Comparison of ENCODE assay signal across 1 cellular context in genomic region chr1:78607334-78607927, GRCh38.
TF ChIP-seq lines count a peak whose summit lies in the region.

No MANE protein-coding gene starts in this region.

TF ChIP-seq in endothelial cell of umbilical vein, 7 proteins besides CTCF, POLR2A, EP300 and RAD21 (continued from another document):
- no peak for TF ChIP-seq GATA2 (IDR thresholded peaks at IDR 0.05; ENCODE audit: insufficient read depth, insufficient read length, low read depth, low read length)
- no peak for TF ChIP-seq EZH2 (IDR thresholded peaks at IDR 0.05; ENCODE audit: borderline replicate concordance, low read depth, low read length, severe bottlenecking)
